Comparison of ENCODE assay signal across 16 cellular contexts in genomic region chr7:47621985-47622561, GRCh38. TPM values are rescaled to one million over a fixed set of nuclear protein-coding genes. Genes with fewer than 3 reads are reported as not detected.
A peak's percentile ranks its signal among the peaks of the same experiment; 100 is the strongest.
DNase-seq lines count a peak whose midpoint lies in the region; ATAC-seq and TF ChIP-seq lines count a peak whose summit lies in the region.
"Had no signal": no experiment of that assay in that cellular context is flagged by ENCODE, and none has a peak within 500 bp of the region (broad histone marks: within the 10 kb centered on the region; RNA-seq: fewer than 3 reads in every experiment).

No MANE protein-coding gene starts in this region.

- no peak for TF ChIP-seq EP300 in SK-N-SH (IDR thresholded peaks at IDR 0.05; ENCODE audit: borderline replicate concordance in 1 of 2, low read depth in 1 of 2, low read length in 1 of 2)

- CTCF ChIA-PET in SK-N-SH (lab: Yijun Ruan, JAX): interaction anchor here (1.0 kb wide), 1 partner anchor 197 kb away, joined by 4 read pairs; no protein-coding TSS in a partner anchor

- H3K4me1 ChIP-seq in SK-N-SH (ENCODE audit: control insufficient read depth in 1 of 2, insufficient read depth in 2 of 2, low read depth in 1 of 2, low read length in 1 of 2) (peaks cover 14 to 17% of the 10 kb centered on the region in 2 experiments), left ventricle myocardium inferior (peaks cover 27% of the 10 kb centered on the region), uterus (peaks cover 9 to 21% of the 10 kb centered on the region in 2 donors)
- H3K4me1 ChIP-seq: prostate gland had no signal

- H3K79me2 ChIP-seq in SK-N-SH (ENCODE audit: insufficient read depth): no peaks in the 10 kb centered on the region

- H3K9me3 ChIP-seq in SK-N-SH (no peaks in the 10 kb centered on the region), left ventricle myocardium inferior (replicated peaks) (no peaks in the 10 kb centered on the region), uterus (no peaks in the 10 kb centered on the region)
- H3K9me3 ChIP-seq: prostate gland had no signal

- H4K20me1 ChIP-seq in SK-N-SH (ENCODE audit: insufficient read depth): no peaks in the 10 kb centered on the region

- no peak for DNase-seq in SK-N-SH
- DNase-seq in left ventricle myocardium inferior: no peak
- DNase-seq in osteocyte (ENCODE audit: extremely low spot score, unreplicated experiment): no peak
- DNase-seq in uterus: no peak
- no peak for DNase-seq in T-helper 9 cell
- DNase-seq in stimulated activated CD4-positive, alpha-beta T cell treated with anti-CD3 and anti-CD28 coated beads, Interleukin-2, amount 100 ng/mL, for 48 hours: no peak
- no peak for DNase-seq in NCI-H1694 (lab: John Stamatoyannopoulos, UW)
- DNase-seq: 8988T; activated CD8-positive, alpha-beta memory T cell treated with anti-CD3 and anti-CD28 coated beads, Interleukin-2, amount 50 U/mL, for 4 hours; GOT3; NCI-H526; SIG-M5; substantia nigra had no signal

- H3K9me2 ChIP-seq in SK-N-SH: no peaks in the 10 kb centered on the region

- peak overlapping the region; percentile 31 for H3K4me3 Mint-ChIP-seq in osteocyte (ENCODE audit: unreplicated experiment)

- peak overlapping the region; percentile 53 for H3K4me2 ChIP-seq in SK-N-SH

- ATAC-seq in SK-N-SH treated with all-trans-retinoic acid at 6 μM for 48 hours: no peak

- H3K36me3 Mint-ChIP-seq in osteocyte (ENCODE audit: unreplicated experiment): no peaks in the 10 kb centered on the region

- H3K4me1 Mint-ChIP-seq in osteocyte (ENCODE audit: unreplicated experiment): peaks cover 28% of the 10 kb centered on the region

- peak overlapping the region; percentile 82 to 94 for H3K27ac ChIP-seq in SK-N-SH (ENCODE audit: low read depth in 2 of 2, low read length in 1 of 2)
- peak overlapping the region; percentile 78 for H3K27ac ChIP-seq in left ventricle myocardium inferior (replicated peaks)
- peak overlapping the region; percentile 83 to 89 for H3K27ac ChIP-seq in uterus
- H3K27ac ChIP-seq: VCaP had no signal

- no peak for TF ChIP-seq POLR2A in uterus (IDR thresholded peaks at IDR 0.05)

- peak overlapping the region; percentile 94 for H3K27ac Mint-ChIP-seq in osteocyte (ENCODE audit: unreplicated experiment)

- no peak overlapping the region for H3K9ac ChIP-seq in SK-N-SH

- H2AFZ ChIP-seq in SK-N-SH (ENCODE audit: low read depth): peak overlapping the region; percentile 90; the same call in 1 of the 2 replicates

- H3K4me3 ChIP-seq in SK-N-SH (ENCODE audit: low read depth in 2 of 2, low read length in 1 of 2): no peak overlapping the region
- H3K4me3 ChIP-seq in left ventricle myocardium inferior: no peak overlapping the region
- no peak overlapping the region for H3K4me3 ChIP-seq in uterus
- H3K4me3 ChIP-seq: prostate gland had no signal

- TF ChIP-seq CTCF in SK-N-SH (IDR thresholded peaks at IDR 0.05) (no peak), left ventricle myocardium inferior (IDR thresholded peaks at IDR 0.05; ENCODE audit: borderline replicate concordance) (no peak), osteocyte (IDR thresholded peaks at IDR 0.05) (no peak), uterus (IDR thresholded peaks at IDR 0.05) (no peak)

- H3F3A ChIP-seq in SK-N-SH (replicated peaks; ENCODE audit: insufficient read depth): peaks cover 20% of the 10 kb centered on the region

- H3K36me3 ChIP-seq in SK-N-SH (replicated peaks in 1 of 2; ENCODE audit: control insufficient read depth in 1 of 2, insufficient read depth in 2 of 2, low read length in 1 of 2): no peaks in the 10 kb centered on the region
- no peaks in the 10 kb centered on the region for H3K36me3 ChIP-seq in left ventricle myocardium inferior
- H3K36me3 ChIP-seq in uterus: no peaks in the 10 kb centered on the region
- H3K36me3 ChIP-seq: prostate gland had no signal

- no peaks in the 10 kb centered on the region for H3K27me3 ChIP-seq in SK-N-SH (ENCODE audit: insufficient read depth)
- H3K27me3 ChIP-seq in left ventricle myocardium inferior (ENCODE audit: low read depth): no peaks in the 10 kb centered on the region
- H3K27me3 ChIP-seq in uterus: no peaks in the 10 kb centered on the region

- no peak for TF ChIP-seq RAD21 in SK-N-SH (IDR thresholded peaks at IDR 0.05; ENCODE audit: low read length)

- intact Hi-C loops in left ventricle myocardium inferior (cut with micrococcal nuclease) (no loop called here), uterus (cut with DNase I; ENCODE audit: low total_unique reads) (no loop called here)

- 98% methylated on average over 14 of the region's 14 CpGs for WGBS in SK-N-SH (ENCODE audit: low lambda C conversion rate)

- POLR2A ChIA-PET in SK-N-SH (lab: Yijun Ruan, JAX): no interaction called here

- H3K9me3 Mint-ChIP-seq in osteocyte (ENCODE audit: unreplicated experiment): no peaks in the 10 kb centered on the region

- no peaks in the 10 kb centered on the region for H3K27me3 Mint-ChIP-seq in osteocyte (ENCODE audit: unreplicated experiment)

TF ChIP-seq in SK-N-SH, 30 proteins besides CTCF, POLR2A, EP300 and RAD21:
- TF ChIP-seq NFIC (IDR thresholded peaks at IDR 0.05; ENCODE audit: borderline replicate concordance): no peak

TF ChIP-seq in SK-N-SH treated with all-trans-retinoic acid at 6 μM for 48 hours, 23 proteins besides CTCF, POLR2A, EP300 and RAD21:
- TF ChIP-seq ZNF8 (CRISPR knock-in tag; IDR thresholded peaks at IDR 0.05) (no peak), CSDC2 (CRISPR knock-in tag; IDR thresholded peaks at IDR 0.05) (no peak), GLIS3 (CRISPR knock-in tag; IDR thresholded peaks at IDR 0.05) (no peak), ZFP3 (CRISPR knock-in tag; IDR thresholded peaks at IDR 0.05) (no peak), ESRRG (CRISPR knock-in tag; IDR thresholded peaks at IDR 0.05) (no peak), ZNF565 (CRISPR knock-in tag; conservative IDR thresholded peaks at IDR 0.05; ENCODE audit: low read depth) (no peak), PPARA (CRISPR knock-in tag; IDR thresholded peaks at IDR 0.05; ENCODE audit: borderline replicate concordance) (no peak), RARB (CRISPR knock-in tag; IDR thresholded peaks at IDR 0.05) (no peak), ZNF70 (CRISPR knock-in tag; IDR thresholded peaks at IDR 0.05) (no peak), BACH2 (CRISPR knock-in tag; IDR thresholded peaks at IDR 0.05; ENCODE audit: borderline replicate concordance) (no peak), ARNTL (CRISPR knock-in tag; IDR thresholded peaks at IDR 0.05; ENCODE audit: borderline replicate concordance, low read depth) (no peak), TOX (CRISPR knock-in tag; IDR thresholded peaks at IDR 0.05; ENCODE audit: borderline replicate concordance) (no peak)
- TF ChIP-seq, protein P1, sequence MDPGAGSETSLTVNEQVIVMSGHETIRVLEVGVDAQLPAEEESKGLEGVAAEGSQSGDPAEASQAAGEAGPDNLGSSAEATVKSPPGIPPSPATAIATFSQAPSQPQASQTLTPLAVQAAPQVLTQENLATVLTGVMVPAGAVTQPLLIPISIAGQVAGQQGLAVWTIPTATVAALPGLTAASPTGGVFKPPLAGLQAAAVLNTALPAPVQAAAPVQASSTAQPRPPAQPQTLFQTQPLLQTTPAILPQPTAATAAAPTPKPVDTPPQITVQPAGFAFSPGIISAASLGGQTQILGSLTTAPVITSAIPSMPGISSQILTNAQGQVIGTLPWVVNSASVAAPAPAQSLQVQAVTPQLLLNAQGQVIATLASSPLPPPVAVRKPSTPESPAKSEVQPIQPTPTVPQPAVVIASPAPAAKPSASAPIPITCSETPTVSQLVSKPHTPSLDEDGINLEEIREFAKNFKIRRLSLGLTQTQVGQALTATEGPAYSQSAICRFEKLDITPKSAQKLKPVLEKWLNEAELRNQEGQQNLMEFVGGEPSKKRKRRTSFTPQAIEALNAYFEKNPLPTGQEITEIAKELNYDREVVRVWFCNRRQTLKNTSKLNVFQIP (CRISPR knock-in tag; IDR thresholded peaks at IDR 0.05; ENCODE audit: borderline replicate concordance, low read depth): no peak

RNA-seq across cellular contexts. Expression of gene TNS3, which starts 40.2 kb away (rescaled TPM):
- polyA plus RNA-seq in SK-N-SH (2012; rRNA removed): 68.8 and 72.3 TPM in 2 replicates
- 48.8 and 60.8 TPM in 2 replicates for polyA plus RNA-seq in SK-N-SH (2012; cell fraction: cytosol; rRNA removed)
- 141 and 170 TPM in 2 replicates for polyA plus RNA-seq in SK-N-SH (2012; cell fraction: nucleus; rRNA removed)
- total RNA-seq in left ventricle myocardium inferior (40.6 TPM), osteocyte (93.8 and 103 TPM in 2 replicates), uterus (100 to 1,000 TPM in 1 of 4 donors, 10 to 100 TPM in 3; 27.2 to 110 (median 47.5) TPM)
